1 cellular context compared by ENCODE assay signal in the genomic region with DNA sequence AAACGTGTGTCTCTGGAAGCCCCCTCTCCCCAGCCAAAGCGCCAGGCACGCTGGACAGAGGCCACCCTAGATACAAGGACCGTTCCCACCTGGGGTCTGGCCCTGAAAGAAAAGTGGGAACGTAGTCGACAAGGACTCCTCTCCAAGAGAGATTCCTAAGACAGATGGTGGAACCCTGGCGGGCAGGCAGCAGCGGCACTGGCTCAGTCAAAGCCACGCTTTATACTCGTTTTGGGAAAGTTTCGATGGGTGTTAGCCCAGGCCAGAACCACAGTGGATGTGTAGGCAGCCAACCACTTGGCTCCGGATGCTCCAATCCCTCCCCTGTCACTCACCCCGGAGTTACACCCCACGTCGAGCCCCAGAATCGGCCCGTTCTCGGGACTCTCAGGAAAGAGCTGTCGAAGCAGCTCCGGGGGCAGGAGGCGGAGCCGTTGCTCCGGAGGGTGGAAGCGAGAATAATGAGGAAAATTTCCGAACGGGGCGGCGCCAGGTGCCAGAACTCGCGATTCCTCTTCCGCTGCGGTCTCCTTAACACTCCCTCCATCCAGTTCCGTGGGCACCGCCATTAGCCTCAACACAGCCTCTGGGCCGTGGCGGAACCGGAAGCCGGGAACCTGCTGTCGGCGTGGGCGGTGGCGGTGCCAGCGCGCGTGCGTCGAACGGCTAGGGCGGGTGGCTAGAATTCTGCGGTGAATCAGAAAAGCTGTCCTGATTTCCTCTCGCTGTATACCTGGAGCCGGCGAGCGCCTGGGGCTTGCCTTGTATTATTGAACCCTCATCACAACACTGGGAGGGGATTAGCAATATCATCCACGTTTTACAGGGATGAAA.
A peak's percentile ranks its signal among the peaks of the same experiment; 100 is the strongest.
TF ChIP-seq lines count a peak whose summit lies in the region.

A gene with protein sequence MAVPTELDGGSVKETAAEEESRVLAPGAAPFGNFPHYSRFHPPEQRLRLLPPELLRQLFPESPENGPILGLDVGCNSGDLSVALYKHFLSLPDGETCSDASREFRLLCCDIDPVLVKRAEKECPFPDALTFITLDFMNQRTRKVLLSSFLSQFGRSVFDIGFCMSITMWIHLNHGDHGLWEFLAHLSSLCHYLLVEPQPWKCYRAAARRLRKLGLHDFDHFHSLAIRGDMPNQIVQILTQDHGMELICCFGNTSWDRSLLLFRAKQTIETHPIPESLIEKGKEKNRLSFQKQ (minus strand): TSS at position 588 of the 834 bp plus-strand sequence. CDS start 19 bp downstream, at position 569.

TF ChIP-seq in PFSK-1, 5 proteins besides CTCF, POLR2A, EP300 and RAD21 (continued from another document):
- TF ChIP-seq, protein P1, sequence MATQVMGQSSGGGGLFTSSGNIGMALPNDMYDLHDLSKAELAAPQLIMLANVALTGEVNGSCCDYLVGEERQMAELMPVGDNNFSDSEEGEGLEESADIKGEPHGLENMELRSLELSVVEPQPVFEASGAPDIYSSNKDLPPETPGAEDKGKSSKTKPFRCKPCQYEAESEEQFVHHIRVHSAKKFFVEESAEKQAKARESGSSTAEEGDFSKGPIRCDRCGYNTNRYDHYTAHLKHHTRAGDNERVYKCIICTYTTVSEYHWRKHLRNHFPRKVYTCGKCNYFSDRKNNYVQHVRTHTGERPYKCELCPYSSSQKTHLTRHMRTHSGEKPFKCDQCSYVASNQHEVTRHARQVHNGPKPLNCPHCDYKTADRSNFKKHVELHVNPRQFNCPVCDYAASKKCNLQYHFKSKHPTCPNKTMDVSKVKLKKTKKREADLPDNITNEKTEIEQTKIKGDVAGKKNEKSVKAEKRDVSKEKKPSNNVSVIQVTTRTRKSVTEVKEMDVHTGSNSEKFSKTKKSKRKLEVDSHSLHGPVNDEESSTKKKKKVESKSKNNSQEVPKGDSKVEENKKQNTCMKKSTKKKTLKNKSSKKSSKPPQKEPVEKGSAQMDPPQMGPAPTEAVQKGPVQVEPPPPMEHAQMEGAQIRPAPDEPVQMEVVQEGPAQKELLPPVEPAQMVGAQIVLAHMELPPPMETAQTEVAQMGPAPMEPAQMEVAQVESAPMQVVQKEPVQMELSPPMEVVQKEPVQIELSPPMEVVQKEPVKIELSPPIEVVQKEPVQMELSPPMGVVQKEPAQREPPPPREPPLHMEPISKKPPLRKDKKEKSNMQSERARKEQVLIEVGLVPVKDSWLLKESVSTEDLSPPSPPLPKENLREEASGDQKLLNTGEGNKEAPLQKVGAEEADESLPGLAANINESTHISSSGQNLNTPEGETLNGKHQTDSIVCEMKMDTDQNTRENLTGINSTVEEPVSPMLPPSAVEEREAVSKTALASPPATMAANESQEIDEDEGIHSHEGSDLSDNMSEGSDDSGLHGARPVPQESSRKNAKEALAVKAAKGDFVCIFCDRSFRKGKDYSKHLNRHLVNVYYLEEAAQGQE (IDR thresholded peaks at IDR 0.05; ENCODE audit: insufficient read depth in 1 of 2, low read depth in 2 of 2, low read length in 2 of 2), result peak in 1 of 2 experiments; percentile 71; a peak in 2 of 4 replicates
- peak; percentile 93 for TF ChIP-seq POLR2AphosphoS5 (IDR thresholded peaks at IDR 0.05; ENCODE audit: low read depth, low read length)
- peak; percentile 84 for TF ChIP-seq TAF1 (IDR thresholded peaks at IDR 0.05; ENCODE audit: borderline replicate concordance, insufficient read depth, low read length)
- peak; percentile 48 for TF ChIP-seq FOXP2 (optimal IDR thresholded peaks at IDR 0.05; ENCODE audit: borderline replicate concordance, extremely low read depth, extremely low read length, insufficient read depth)
